Comparison of ENCODE assay signal across 8 cellular contexts in the genomic region with DNA sequence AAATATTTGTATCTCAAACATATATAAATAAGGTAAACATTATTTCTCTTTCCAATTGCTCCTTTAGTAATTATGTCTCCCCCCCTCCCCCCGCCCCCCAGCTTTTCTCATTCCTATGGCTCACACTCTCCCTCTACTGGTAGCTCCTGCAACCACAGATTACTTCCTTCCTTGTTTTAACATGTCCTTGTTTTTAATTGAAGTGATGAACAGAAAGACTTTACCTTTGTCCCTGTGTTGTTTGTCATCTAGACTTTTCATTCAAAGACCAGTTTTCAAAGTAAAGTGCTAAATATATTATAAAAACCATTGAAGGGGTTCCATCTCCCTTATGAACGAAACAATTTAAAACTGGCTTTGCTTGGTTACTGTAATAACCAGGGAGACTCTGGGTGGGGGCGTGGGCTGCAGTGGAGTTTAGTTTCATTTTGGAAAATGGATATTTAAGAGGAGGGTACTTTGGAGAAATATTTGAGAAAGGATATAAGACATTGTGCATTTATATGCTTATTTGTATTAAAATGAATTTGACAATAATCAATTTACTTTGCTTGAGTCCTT.
A peak's percentile ranks its signal among the peaks of the same experiment; 100 is the strongest.
DNase-seq lines count a peak whose midpoint lies in the region; ATAC-seq, FAIRE-seq and TF ChIP-seq lines count a peak whose summit lies in the region.

No MANE protein-coding gene starts in this region.

- no peaks in the 10 kb centered on the region for H3K36me3 ChIP-seq in PC-3 (ENCODE audit: low read depth, low read length)
- H3K36me3 ChIP-seq in endothelial cell of umbilical vein (ENCODE audit: control insufficient read depth in 2 of 2, extremely low read depth in 1 of 2, insufficient read depth in 2 of 2, low read length in 2 of 2), result no peaks in the 10 kb centered on the region

- H3K27me3 ChIP-seq in AG04450 (ENCODE audit: control insufficient read depth, insufficient read depth, low read length) (no peaks in the 10 kb centered on the region), PC-3 (ENCODE audit: low read length) (no peaks in the 10 kb centered on the region), endothelial cell of umbilical vein (ENCODE audit: control insufficient read depth in 2 of 2, insufficient read depth in 2 of 2, low read length in 2 of 2) (peaks cover 0 to 2% of the 10 kb centered on the region in 2 experiments)

- H4K20me1 ChIP-seq in PC-3 (ENCODE audit: low read length) (no peaks in the 10 kb centered on the region), endothelial cell of umbilical vein (replicated peaks; ENCODE audit: control insufficient read depth, extremely low read depth, insufficient read depth, low read length) (no peaks in the 10 kb centered on the region)

- DNase-seq in AG04450 (ENCODE audit: low read depth, low spot score) (no peak), PC-3 (peak; percentile 66), endothelial cell of umbilical vein (ENCODE audit: low read depth, low spot score) (peak; percentile 63), pons (ENCODE audit: low spot score) (peak; percentile 53)
- DNase-seq in activated CD4-positive, alpha-beta T cell treated with anti-CD3 and anti-CD28 coated beads, Interleukin-2, amount 50 U/mL, for 48 hours, result no peak

- intact Hi-C loops in PC-3 (cut with micrococcal nuclease), result loop anchor here (10.0 kb wide), 1 partner anchor 721 kb away; no protein-coding TSS in a partner anchor
- intact Hi-C loops in endothelial cell of umbilical vein (cut with micrococcal nuclease), result loop anchor here (2.0 kb wide), 1 partner anchor 599 kb away; no protein-coding TSS in a partner anchor

- H3K79me2 ChIP-seq in PC-3 (ENCODE audit: low read length) (no peaks in the 10 kb centered on the region), endothelial cell of umbilical vein (ENCODE audit: control insufficient read depth, insufficient read depth, low read length) (no peaks in the 10 kb centered on the region)

- H3K4me2 ChIP-seq in PC-3 (ENCODE audit: low read length) (peak overlapping the region; percentile 76), endothelial cell of umbilical vein (ENCODE audit: insufficient read depth, low read length) (peak overlapping the region; percentile 76)

- CTCF ChIA-PET in AG04450 (lab: Charles Lee), result interaction anchor here (0.6 to 1.8 kb wide), 31 partner anchors 8 to 1260 kb away, joined by 3 to 9 read pairs (median 3); no protein-coding TSS in a partner anchor
- CTCF ChIA-PET in PC-3 (lab: Charles Lee), result interaction anchor here (0.6 to 0.8 kb wide), 4 partner anchors 8 to 688 kb away, joined by 3 read pairs; no protein-coding TSS in a partner anchor
- CTCF ChIA-PET in endothelial cell of umbilical vein (lab: Charles Lee), result interaction anchor here (0.5 to 2.1 kb wide), 23 partner anchors 8 to 1528 kb away, joined by 3 to 12 read pairs (median 4); a partner anchor contains a TSS

- peak overlapping the region; percentile 86 for H2AFZ ChIP-seq in PC-3 (ENCODE audit: low read length)
- H2AFZ ChIP-seq in endothelial cell of umbilical vein (ENCODE audit: low read depth, low read length), result peak overlapping the region; percentile 75

- H3K9me2 ChIP-seq in PC-3 (replicated peaks; ENCODE audit: low read length), result no peaks in the 10 kb centered on the region

- peak; percentile 81 for ATAC-seq in HG03432 (IDR thresholded peaks at IDR 0.05; ENCODE audit: unreplicated experiment)
- ATAC-seq in PC-3, result peak; percentile 50
- no peak for ATAC-seq in GM21717 (IDR thresholded peaks at IDR 0.05; ENCODE audit: unreplicated experiment)

- peak; percentile 63 for FAIRE-seq in endothelial cell of umbilical vein (lab: Jason Lieb, UNC)

- POLR2A ChIA-PET in AG04450 (lab: Yijun Ruan, JAX), result interaction anchor here (0.6 kb wide), 1 partner anchor 703 kb away, joined by 3 read pairs; no protein-coding TSS in a partner anchor
- POLR2A ChIA-PET in PC-3 (lab: Charles Lee; ENCODE audit: unreplicated experiment), result no interaction called here
- POLR2A ChIA-PET in endothelial cell of umbilical vein (lab: Charles Lee), result interaction anchor here (0.6 kb wide), 1 partner anchor 1399 kb away, joined by 7 read pairs; no protein-coding TSS in a partner anchor

- no peaks in the 10 kb centered on the region for H3K9me1 ChIP-seq in endothelial cell of umbilical vein (replicated peaks; ENCODE audit: control insufficient read depth, extremely low read depth, insufficient read depth, low read length)

- H3K4me1 ChIP-seq in PC-3 (ENCODE audit: insufficient read depth, low read length) (peaks cover 3% of the 10 kb centered on the region; the same call in 1 of the 2 replicates), endothelial cell of umbilical vein (ENCODE audit: control insufficient read depth, extremely low read depth, insufficient read depth, low read length) (no peaks in the 10 kb centered on the region)

- peak overlapping the region; percentile 23; the same call in 1 of the 2 replicates for H3K4me3 ChIP-seq in AG04450 (ENCODE audit: low read depth, low read length)
- H3K4me3 ChIP-seq in PC-3 (ENCODE audit: low read length), result peak overlapping the region; percentile 50; the same call in 1 of the 2 replicates
- peak overlapping the region in 1 of 3 experiments; percentile 40 for H3K4me3 ChIP-seq in endothelial cell of umbilical vein (replicated peaks in 1 of 3; ENCODE audit: insufficient read depth in 1 of 3, low read depth in 1 of 3, low read length in 3 of 3)

- no peak overlapping the region for H3K9ac ChIP-seq in PC-3 (ENCODE audit: low read length)
- peak overlapping the region; percentile 3 for H3K9ac ChIP-seq in endothelial cell of umbilical vein (replicated peaks; ENCODE audit: extremely low read depth, insufficient read depth, low read length)

- no peak overlapping the region for H3K27ac ChIP-seq in AG04450 (ENCODE audit: low read depth, low read length)
- H3K27ac ChIP-seq in PC-3 (ENCODE audit: low read length), result no peak overlapping the region
- no peak overlapping the region for H3K27ac ChIP-seq in endothelial cell of umbilical vein (ENCODE audit: insufficient read depth, low read depth, low read length)

- H3K9me3 ChIP-seq in AG04450 (ENCODE audit: control insufficient read depth, insufficient read depth, low read length) (no peaks in the 10 kb centered on the region), PC-3 (ENCODE audit: low read length) (no peaks in the 10 kb centered on the region), endothelial cell of umbilical vein (replicated peaks; ENCODE audit: control insufficient read depth, insufficient read depth, low read length) (no peaks in the 10 kb centered on the region)

- peak; percentile 93 for TF ChIP-seq CTCF in AG04450 (IDR thresholded peaks at IDR 0.05; ENCODE audit: low read depth, low read length)
- TF ChIP-seq CTCF in GM12874 (IDR thresholded peaks at IDR 0.05; ENCODE audit: insufficient read depth, low read depth, low read length), result peak; percentile 50; the same call in 1 of the 2 replicates
- TF ChIP-seq CTCF in PC-3 (conservative IDR thresholded peaks at IDR 0.05; ENCODE audit: low read depth, low read length), result peak; percentile 79
- TF ChIP-seq CTCF in endothelial cell of umbilical vein (IDR thresholded peaks at IDR 0.05; ENCODE audit: extremely low read depth in 1 of 2, insufficient read depth in 1 of 2, low read depth in 1 of 2, low read length in 2 of 2), result peak; percentile 67

- no peaks in the 10 kb centered on the region for H3F3A ChIP-seq in PC-3 (ENCODE audit: low read length, unreplicated experiment)

- no TSS peak for BruUV-seq in PC-3 (replicated peaks; lab: Mats Ljungman, UMichigan)
- BruUV-seq in endothelial cell of umbilical vein (replicated peaks; lab: Mats Ljungman, UMichigan), result no TSS peak

- TF ChIP-seq POLR2A in endothelial cell of umbilical vein (IDR thresholded peaks at IDR 0.05; ENCODE audit: low read depth, low read length), result no peak

- dilution Hi-C loops in endothelial cell of umbilical vein (cut with MboI; ENCODE audit: extremely low pct_ligation_motif_present, low sequenced_read_pairs), result no loop called here

TF ChIP-seq in endothelial cell of umbilical vein, 7 proteins besides CTCF, POLR2A, EP300 and RAD21:
- TF ChIP-seq MYC (IDR thresholded peaks at IDR 0.05; ENCODE audit: low read depth, low read length), result no peak
- no peak for TF ChIP-seq FOS (IDR thresholded peaks at IDR 0.05; ENCODE audit: borderline replicate concordance, insufficient read depth, low read length)
- no peak for TF ChIP-seq POLR2AphosphoS5 (IDR thresholded peaks at IDR 0.05; ENCODE audit: insufficient read depth, low read depth, low read length)
- TF ChIP-seq JUN (IDR thresholded peaks at IDR 0.05; ENCODE audit: borderline replicate concordance, insufficient read depth, insufficient read length, low read depth), result no peak
- TF ChIP-seq, protein P1, sequence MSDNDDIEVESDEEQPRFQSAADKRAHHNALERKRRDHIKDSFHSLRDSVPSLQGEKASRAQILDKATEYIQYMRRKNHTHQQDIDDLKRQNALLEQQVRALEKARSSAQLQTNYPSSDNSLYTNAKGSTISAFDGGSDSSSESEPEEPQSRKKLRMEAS (IDR thresholded peaks at IDR 0.05; ENCODE audit: insufficient read depth, insufficient read length), result no peak
- TF ChIP-seq EZH2 (IDR thresholded peaks at IDR 0.05; ENCODE audit: borderline replicate concordance, low read depth, low read length, severe bottlenecking), result no peak
- no peak for TF ChIP-seq GATA2 (IDR thresholded peaks at IDR 0.05; ENCODE audit: insufficient read depth, insufficient read length, low read depth, low read length)

Comparison
In these comparisons a context has a peak if more than half of its experiments do, and no peak if none do; other contexts are left out.
1. DNase-seq: peak in PC-3 (single experiment), endothelial cell of umbilical vein (single experiment) and pons (single experiment); none in AG04450 (single experiment) and activated CD4-positive, alpha-beta T cell treated with anti-CD3 and anti-CD28 coated beads, Interleukin-2, amount 50 U/mL, for 48 hours (0 of 2).
2. Peak in every context shown above with its lines, with median percentiles within 50 percentile points of each other: CTCF ChIP-seq.